In genomic region chr11:56748597-56748996, GRCh38 we compare ENCODE assay signal across 10 cellular contexts. TPM values are rescaled to one million over a fixed set of nuclear protein-coding genes. Genes with fewer than 3 reads are reported as not detected.
"Had no signal": no experiment of that assay in that cellular context is flagged by ENCODE, and none has a peak within 500 bp of the region (broad histone marks: within the 10 kb centered on the region; RNA-seq: fewer than 3 reads in every experiment).

TSS of gene OR9G4 (minus strand) at chr11:56748697. CDS start at chr11:56743766, 4,931 bp downstream.

- DNase-seq: IMR-90, KBM-7, KG1 had no signal

- ATAC-seq: HepG2, K562 had no signal

- H3K27ac ChIP-seq: HL-60 had no signal

- H3K4me3 ChIP-seq: K562 had no signal

- FAIRE-seq: HepG2, HTR-8/SVneo, K562 had no signal

RNA-seq across cellular contexts. Expression of gene OR9G4, which starts in this region (rescaled TPM):
- total RNA-seq: HepG2, HT-29, HT1080, IMR-90, K562 had no signal
- polyA plus RNA-seq: HepG2, IgD-negative memory B cell, IMR-90, K562 had no signal
